In the genomic region with DNA sequence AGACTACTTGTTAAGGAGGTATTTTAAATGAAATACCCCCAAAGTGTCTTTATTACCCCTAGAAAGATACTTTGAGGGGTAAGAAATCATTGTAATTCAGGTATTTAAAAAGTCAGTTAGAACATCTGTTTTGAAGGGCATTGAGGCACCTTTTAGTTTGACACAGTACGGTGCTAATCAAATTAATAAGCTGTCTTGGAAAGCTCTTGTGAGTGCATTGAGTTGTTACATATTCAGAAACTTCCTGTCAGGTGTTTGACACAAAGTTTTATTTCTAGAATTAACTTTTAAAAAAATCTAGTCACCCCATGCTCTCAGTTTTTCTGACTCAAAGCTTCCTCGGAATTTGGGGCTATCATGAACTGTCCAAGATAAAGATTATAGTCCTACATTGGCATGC, we compare ENCODE assay signal across 13 cellular contexts. TPM values are rescaled to one million over a fixed set of nuclear protein-coding genes. Genes with fewer than 3 reads are reported as not detected.
A peak's percentile ranks its signal among the peaks of the same experiment; 100 is the strongest.
DNase-seq lines count a peak whose midpoint lies in the region; ATAC-seq and TF ChIP-seq lines count a peak whose summit lies in the region.
"Had no signal": no experiment of that assay in that cellular context is flagged by ENCODE, and none has a peak within 500 bp of the region (broad histone marks: within the 10 kb centered on the region; RNA-seq: fewer than 3 reads in every experiment).

No MANE protein-coding gene starts in this region.

- H3K27ac ChIP-seq in ACC112 (ENCODE audit: low read depth, low read length) (no peak overlapping the region), HEK293 (ENCODE audit: extremely low read depth, low read depth, low read length) (no peak overlapping the region), muscle layer of colon (ENCODE audit: low read depth, low read length) (peak overlapping the region; percentile 54)

- H3K4me3 ChIP-seq in ACC112 (ENCODE audit: low read depth, low read length) (peak overlapping the region; percentile 91), HEK293 (ENCODE audit: low read depth, low read length) (no peak overlapping the region), muscle layer of colon (ENCODE audit: low read depth in 1 of 2, low read length in 2 of 2) (no peak overlapping the region)
- H3K4me3 ChIP-seq: lung had no signal

- H3K9me3 Mint-ChIP-seq in activated naive CD8-positive, alpha-beta T cell treated with anti-CD3 and anti-CD28 coated beads, Interleukin-2, amount 50 U/mL, for 24 hours, result no peaks in the 10 kb centered on the region
- H3K9me3 Mint-ChIP-seq: activated naive CD4-positive, alpha-beta T cell treated with anti-CD3 and anti-CD28 coated beads, Interleukin-2, amount 50 U/mL, for 72 hours had no signal

- POLR2A ChIA-PET in HEK293 (lab: Yijun Ruan, JAX), result interaction anchor here (1.0 kb wide), 1 partner anchor 191 kb away, joined by 3 read pairs; no protein-coding TSS in a partner anchor

- TF ChIP-seq CTCF in HEK293 (tag by site-specific recombination; IDR thresholded peaks at IDR 0.05), result no peak

- CTCF ChIA-PET in HEK293 (lab: Yijun Ruan, JAX), result interaction anchor here (0.7 to 1.0 kb wide), 2 partner anchors 18 to 27 kb away, joined by 3 to 4 read pairs; no protein-coding TSS in a partner anchor

- intact Hi-C loops in sciatic nerve (cut with DNase I), result no loop called here

- no peak overlapping the region for H2AFZ ChIP-seq in ACC112 (ENCODE audit: low read length, unreplicated experiment)

- H3K4me1 ChIP-seq in ACC112 (ENCODE audit: control insufficient read depth, insufficient read depth, low read length, unreplicated experiment) (peaks cover 23% of the 10 kb centered on the region), HEK293 (ENCODE audit: control insufficient read depth, insufficient read depth, low read length) (peaks cover 9% of the 10 kb centered on the region), muscle layer of colon (ENCODE audit: insufficient read depth, low read length) (peaks cover 45% of the 10 kb centered on the region)

- H3K27me3 ChIP-seq in ACC112 (ENCODE audit: insufficient read depth, low read length) (no peaks in the 10 kb centered on the region), muscle layer of colon (ENCODE audit: control insufficient read depth in 1 of 2, insufficient read depth in 2 of 2, low read length in 2 of 2) (no peaks in the 10 kb centered on the region)

- H3K4me3 Mint-ChIP-seq in activated naive CD8-positive, alpha-beta T cell treated with anti-CD3 and anti-CD28 coated beads, Interleukin-2, amount 50 U/mL, for 24 hours, result peak overlapping the region; percentile 93

- H3K9me3 ChIP-seq in HEK293 (ENCODE audit: control insufficient read depth, insufficient read depth, low read depth, low read length) (no peaks in the 10 kb centered on the region), muscle layer of colon (ENCODE audit: low read length) (no peaks in the 10 kb centered on the region)

- peaks cover 25% of the 10 kb centered on the region for H3K36me3 ChIP-seq in ACC112 (ENCODE audit: insufficient read depth, low read length)
- H3K36me3 ChIP-seq in HEK293 (ENCODE audit: control insufficient read depth in 2 of 2, insufficient read depth in 1 of 2, low read length in 2 of 2), result peaks cover 24 to 63% of the 10 kb centered on the region in 2 experiments
- H3K36me3 ChIP-seq in muscle layer of colon (ENCODE audit: insufficient read depth, low read length), result peaks cover 10% of the 10 kb centered on the region

- H3K9ac ChIP-seq in muscle layer of colon (ENCODE audit: low read length), result peak overlapping the region; percentile 9

- peaks cover 57% of the 10 kb centered on the region for H3K36me3 Mint-ChIP-seq in activated naive CD8-positive, alpha-beta T cell treated with anti-CD3 and anti-CD28 coated beads, Interleukin-2, amount 50 U/mL, for 24 hours (ENCODE audit: low read depth)

- H3K27ac Mint-ChIP-seq in activated naive CD8-positive, alpha-beta T cell treated with anti-CD3 and anti-CD28 coated beads, Interleukin-2, amount 50 U/mL, for 24 hours, result peak overlapping the region; percentile 40
- H3K27ac Mint-ChIP-seq: activated naive CD4-positive, alpha-beta T cell treated with anti-CD3 and anti-CD28 coated beads, Interleukin-2, amount 50 U/mL, for 72 hours had no signal

- no peaks in the 10 kb centered on the region for H3K27me3 Mint-ChIP-seq in activated naive CD8-positive, alpha-beta T cell treated with anti-CD3 and anti-CD28 coated beads, Interleukin-2, amount 50 U/mL, for 24 hours

- H3K4me1 Mint-ChIP-seq in activated naive CD8-positive, alpha-beta T cell treated with anti-CD3 and anti-CD28 coated beads, Interleukin-2, amount 50 U/mL, for 24 hours, result peaks cover 65% of the 10 kb centered on the region

- no peak for ATAC-seq in activated naive CD8-positive, alpha-beta T cell treated with anti-CD3 and anti-CD28 coated beads, Interleukin-2, amount 50 U/mL, for 24 hours
- ATAC-seq in HG03520 (IDR thresholded peaks at IDR 0.05; ENCODE audit: unreplicated experiment), result no peak
- ATAC-seq in sciatic nerve, result no peak
- no peak for ATAC-seq in GM19397 (IDR thresholded peaks at IDR 0.05; ENCODE audit: unreplicated experiment)
- ATAC-seq: activated naive CD4-positive, alpha-beta T cell treated with anti-CD3 and anti-CD28 coated beads, Interleukin-2, amount 50 U/mL, for 72 hours had no signal

- peaks cover 93% of the 10 kb centered on the region for H3K79me2 ChIP-seq in ACC112 (ENCODE audit: control insufficient read depth, insufficient read depth, low read length, unreplicated experiment)

- DNase-seq in activated naive CD8-positive, alpha-beta T cell treated with anti-CD3 and anti-CD28 coated beads, Interleukin-2, amount 50 U/mL, for 24 hours, result no peak
- DNase-seq in sciatic nerve (ENCODE audit: low spot score) (no peak), RKO (ENCODE audit: low spot score) (no peak)
- DNase-seq: DMS 273 treated with DMSO at 0.1 percent for 48 hours, NCI-H2227 treated with DMSO at 0.1 percent for 48 hours, T-helper 9 cell had no signal

TF ChIP-seq in HEK293, 187 proteins besides CTCF, POLR2A, EP300 and RAD21:
- TF ChIP-seq, protein P1, sequence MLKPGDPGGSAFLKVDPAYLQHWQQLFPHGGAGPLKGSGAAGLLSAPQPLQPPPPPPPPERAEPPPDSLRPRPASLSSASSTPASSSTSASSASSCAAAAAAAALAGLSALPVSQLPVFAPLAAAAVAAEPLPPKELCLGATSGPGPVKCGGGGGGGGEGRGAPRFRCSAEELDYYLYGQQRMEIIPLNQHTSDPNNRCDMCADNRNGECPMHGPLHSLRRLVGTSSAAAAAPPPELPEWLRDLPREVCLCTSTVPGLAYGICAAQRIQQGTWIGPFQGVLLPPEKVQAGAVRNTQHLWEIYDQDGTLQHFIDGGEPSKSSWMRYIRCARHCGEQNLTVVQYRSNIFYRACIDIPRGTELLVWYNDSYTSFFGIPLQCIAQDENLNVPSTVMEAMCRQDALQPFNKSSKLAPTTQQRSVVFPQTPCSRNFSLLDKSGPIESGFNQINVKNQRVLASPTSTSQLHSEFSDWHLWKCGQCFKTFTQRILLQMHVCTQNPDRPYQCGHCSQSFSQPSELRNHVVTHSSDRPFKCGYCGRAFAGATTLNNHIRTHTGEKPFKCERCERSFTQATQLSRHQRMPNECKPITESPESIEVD (tag by site-specific recombination; IDR thresholded peaks at IDR 0.05), result 0 out of 2 replicates have a peak, but pooled peaks have one; percentile 22
- TF ChIP-seq ZNF311 (tag by site-specific recombination; IDR thresholded peaks at IDR 0.05; ENCODE audit: borderline replicate concordance), result no peak

RNA-seq across cellular contexts. Expression of gene RBBP6, which starts 4.6 kb away (rescaled TPM):
- total RNA-seq in sciatic nerve, result 62.4 TPM
